Comparison of ENCODE assay signal across 24 cellular contexts in the genomic region with DNA sequence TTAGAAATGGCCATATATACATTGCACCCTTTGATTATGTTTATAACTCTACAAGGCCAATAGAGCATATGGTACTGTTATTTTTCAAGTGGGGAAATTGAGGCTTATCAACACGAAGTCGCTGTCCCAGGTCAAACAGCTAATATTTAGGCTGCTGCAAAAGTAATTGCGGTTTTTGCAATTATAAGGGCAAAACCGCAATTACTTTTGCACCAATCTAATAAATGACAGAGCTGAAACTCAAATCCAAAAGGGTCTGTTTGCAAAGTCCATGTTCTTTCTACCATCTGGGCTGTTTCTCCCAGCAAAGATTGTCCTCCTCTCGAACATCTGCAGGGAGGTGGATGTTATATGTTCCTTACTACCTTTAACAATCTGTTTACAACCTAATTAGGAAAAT.
DNase-seq lines count a peak whose midpoint lies in the region; ATAC-seq, FAIRE-seq and TF ChIP-seq lines count a peak whose summit lies in the region.
"Had no signal": no experiment of that assay in that cellular context is flagged by ENCODE, and none has a peak within 500 bp of the region (broad histone marks: within the 10 kb centered on the region; RNA-seq: fewer than 3 reads in every experiment).

No MANE protein-coding gene starts in this region.

- H3K27ac ChIP-seq in HepG2 (ENCODE audit: extremely low read length, insufficient read depth, low read length): no peak overlapping the region
- H3K27ac ChIP-seq in right lobe of liver: no peak overlapping the region
- H3K27ac ChIP-seq in OCI-LY1 (ENCODE audit: low read depth, low read length, poor library complexity, severe bottlenecking): peak overlapping the region; percentile 15
- H3K27ac ChIP-seq in keratinocyte (ENCODE audit: control insufficient read depth, insufficient read depth, low read length): no peak overlapping the region
- H3K27ac ChIP-seq: A549; BLaER1 treated with 17β-estradiol and CSF1 and Interleukin-3, amounts not matched to agents 10 nM and 100 nM had no signal

- no peaks in the 10 kb centered on the region for H3K9me1 ChIP-seq in keratinocyte (ENCODE audit: control insufficient read depth, extremely low read depth, insufficient read depth, low read length)

- H3K9me2 ChIP-seq in OCI-LY1 (ENCODE audit: low read depth, low read length): no peaks in the 10 kb centered on the region

- H3F3A ChIP-seq in OCI-LY1 (ENCODE audit: insufficient read depth, low read length): no peaks in the 10 kb centered on the region

- FAIRE-seq in HepG2 (lab: Jason Lieb, UNC): no peak
- peak; percentile 9 for FAIRE-seq in keratinocyte (lab: Jason Lieb, UNC)
- FAIRE-seq: A549, GM12891, GM18507 had no signal

- dilution Hi-C loops in keratinocyte (cut with MboI; ENCODE audit: extremely low pct_ligation_motif_present, low sequenced_read_pairs): no loop called here

- TF ChIP-seq CTCF in HepG2 (CRISPR knock-in tag; IDR thresholded peaks at IDR 0.05) (no peak), right lobe of liver (IDR thresholded peaks at IDR 0.05) (no peak), OCI-LY1 (IDR thresholded peaks at IDR 0.05; ENCODE audit: low read length) (no peak), keratinocyte (optimal IDR thresholded peaks at IDR 0.05 in 1 of 3, IDR thresholded peaks at IDR 0.05 in 1 of 3, conservative IDR thresholded peaks at IDR 0.05 in 1 of 3; ENCODE audit: extremely low read depth in 1 of 3, insufficient read depth in 2 of 3, low read length in 3 of 3) (no peak)

- no peak for TF ChIP-seq RAD21 in HepG2 (CRISPR knock-in tag; IDR thresholded peaks at IDR 0.05)

- H3K4me2 ChIP-seq in HepG2 (ENCODE audit: low read depth, low read length) (no peak overlapping the region), OCI-LY1 (ENCODE audit: low read length) (no peak overlapping the region), keratinocyte (ENCODE audit: control insufficient read depth, extremely low read depth, insufficient read depth, low read depth, low read length) (no peak overlapping the region)
- H3K4me2 ChIP-seq: A549; BLaER1 treated with 17β-estradiol and CSF1 and Interleukin-3, amounts not matched to agents 10 nM and 100 nM; GM23338 had no signal

- intact Hi-C loops in HepG2 (cut with micrococcal nuclease; ENCODE audit: unreplicated experiment): no loop called here
- intact Hi-C loops in right lobe of liver (cut with DNase I): no loop called here

- WGBS in HepG2 (ENCODE audit: low lambda C conversion rate): 7% methylated on average over 5 of the region's 5 CpGs
- 54% methylated on average over 5 of the region's 5 CpGs for WGBS in right lobe of liver (ENCODE audit: insufficient coverage, low coverage, low lambda C conversion rate, missing lambda C conversion rate)

- H3K79me2 ChIP-seq in HepG2 (ENCODE audit: insufficient read depth, low read length) (no peaks in the 10 kb centered on the region), OCI-LY1 (ENCODE audit: insufficient read depth, low read length) (no peaks in the 10 kb centered on the region), keratinocyte (ENCODE audit: control insufficient read depth, insufficient read depth, low read length) (no peaks in the 10 kb centered on the region)

- ATAC-seq in HepG2: no peak
- ATAC-seq in right lobe of liver: no peak
- no peak for ATAC-seq in HG03159 (IDR thresholded peaks at IDR 0.05; ENCODE audit: unreplicated experiment)
- ATAC-seq: A549, GM23338, HCT116 had no signal

- H3K27me3 ChIP-seq in HepG2 (ENCODE audit: control insufficient read depth in 1 of 2, insufficient read depth in 2 of 2, low read length in 2 of 2): peaks cover 0 to 4% of the 10 kb centered on the region in 2 experiments; a peak in 3 of 5 replicates
- no peaks in the 10 kb centered on the region for H3K27me3 ChIP-seq in right lobe of liver
- H3K27me3 ChIP-seq in OCI-LY1 (ENCODE audit: insufficient read depth, low read length): no peaks in the 10 kb centered on the region
- H3K27me3 ChIP-seq in keratinocyte (ENCODE audit: control insufficient read depth, extremely low read depth, insufficient read depth, low read length): no peaks in the 10 kb centered on the region
- H3K27me3 ChIP-seq: BE2C; BLaER1 treated with 17β-estradiol and CSF1 and Interleukin-3, amounts not matched to agents 10 nM and 100 nM had no signal

- no peaks in the 10 kb centered on the region for H3K36me3 ChIP-seq in HepG2 (replicated peaks in 1 of 2; ENCODE audit: control insufficient read depth in 1 of 2, insufficient read depth in 2 of 2, low read length in 2 of 2)
- H3K36me3 ChIP-seq in right lobe of liver: no peaks in the 10 kb centered on the region
- H3K36me3 ChIP-seq in OCI-LY1 (ENCODE audit: insufficient read depth, low read length): no peaks in the 10 kb centered on the region
- no peaks in the 10 kb centered on the region for H3K36me3 ChIP-seq in keratinocyte (ENCODE audit: control insufficient read depth in 2 of 2, extremely low read depth in 1 of 2, insufficient read depth in 2 of 2, low read length in 2 of 2)
- H3K36me3 ChIP-seq: BE2C; BLaER1 treated with 17β-estradiol and CSF1 and Interleukin-3, amounts not matched to agents 10 nM and 100 nM had no signal

- no TSS peak for BruUV-seq in HepG2 (replicated peaks; lab: Mats Ljungman, UMichigan)

- no peaks in the 10 kb centered on the region for H3K9me3 ChIP-seq in HepG2 (ENCODE audit: low read length)
- no peaks in the 10 kb centered on the region for H3K9me3 ChIP-seq in right lobe of liver
- H3K9me3 ChIP-seq in OCI-LY1 (ENCODE audit: low read length): no peaks in the 10 kb centered on the region
- H3K9me3 ChIP-seq in keratinocyte (ENCODE audit: control insufficient read depth, low read depth, low read length): no peaks in the 10 kb centered on the region
- H3K9me3 ChIP-seq: A549; BE2C; BLaER1 treated with 17β-estradiol and CSF1 and Interleukin-3, amounts not matched to agents 10 nM and 100 nM had no signal

- H3K4me1 ChIP-seq in HepG2 (ENCODE audit: insufficient read depth, low read length) (peaks cover 18% of the 10 kb centered on the region), right lobe of liver (no peaks in the 10 kb centered on the region), OCI-LY1 (ENCODE audit: insufficient read depth, low read length, severe bottlenecking) (peaks cover 53% of the 10 kb centered on the region), keratinocyte (ENCODE audit: control insufficient read depth, extremely low read depth, insufficient read depth, low read length) (no peaks in the 10 kb centered on the region)
- H3K4me1 ChIP-seq: A549 had no signal

- H3K4me3 ChIP-seq in HepG2 (replicated peaks in 1 of 3; ENCODE audit: insufficient read depth in 1 of 3, low read depth in 2 of 3, low read length in 3 of 3) (no peak overlapping the region), right lobe of liver (no peak overlapping the region), OCI-LY1 (ENCODE audit: low read depth, low read length, poor library complexity, severe bottlenecking) (no peak overlapping the region), keratinocyte (ENCODE audit: control insufficient read depth in 2 of 3, extremely low read depth in 1 of 3, insufficient read depth in 2 of 3, low read depth in 1 of 3, low read length in 3 of 3) (no peak overlapping the region)
- H3K4me3 ChIP-seq: A549; BLaER1 treated with 17β-estradiol and CSF1 and Interleukin-3, amounts not matched to agents 10 nM and 100 nM; GM23338 had no signal

- no peak overlapping the region for H3K9ac ChIP-seq in HepG2 (ENCODE audit: insufficient read depth, low read depth, low read length)
- no peak overlapping the region for H3K9ac ChIP-seq in OCI-LY1 (ENCODE audit: low read length)
- H3K9ac ChIP-seq in keratinocyte (ENCODE audit: control insufficient read depth, extremely low read depth, insufficient read depth, low read length): no peak overlapping the region
- H3K9ac ChIP-seq: BLaER1 treated with 17β-estradiol and CSF1 and Interleukin-3, amounts not matched to agents 10 nM and 100 nM had no signal

- TF ChIP-seq POLR2A in HepG2 (IDR thresholded peaks at IDR 0.05; ENCODE audit: insufficient read depth in 1 of 2, low read depth in 2 of 2, low read length in 2 of 2): no peak
- no peak for TF ChIP-seq POLR2A in right lobe of liver (IDR thresholded peaks at IDR 0.05)

- CTCF ChIA-PET in HepG2 (lab: Yijun Ruan, JAX; ENCODE audit: low intra/inter-chr PET ratio, low total read pairs): no interaction called here

- in situ Hi-C loops in HepG2 (cut with HindIII; ENCODE audit: extremely low pct_ligation_motif_present, low pct_unique_long_range_greater_than_20kb): no loop called here

- DNase-seq in HepG2 (ENCODE audit: low spot score): no peak
- no peak for DNase-seq in right lobe of liver
- no peak for DNase-seq in keratinocyte (ENCODE audit: low read depth, low spot score)
- no peak for DNase-seq in stimulated activated CD4-positive, alpha-beta T cell treated with anti-CD3 and anti-CD28 coated beads, Interleukin-12 subunit alpha, Interleukin-12 subunit beta, amount 100 ng/mL, for 4 hours
- DNase-seq in iPS-NIHi7 (ENCODE audit: extremely low spot score): no peak
- DNase-seq: 8988T; ACHN; AML-193; BE2C; CD4-positive, alpha-beta T cell; CD8-positive, alpha-beta memory T cell; DMS 273 treated with DMSO at 0.1 percent for 48 hours; DMS79; GF-D8; H9; HFFc6 had no signal

- H2AFZ ChIP-seq in HepG2 (ENCODE audit: low read length) (no peak overlapping the region), OCI-LY1 (ENCODE audit: low read length) (no peak overlapping the region), keratinocyte (ENCODE audit: control insufficient read depth, low read length) (no peak overlapping the region)
- H2AFZ ChIP-seq: GM23338 had no signal

- TF ChIP-seq EP300 in HepG2 (IDR thresholded peaks at IDR 0.05; ENCODE audit: low read depth in 2 of 2, low read length in 2 of 2): no peak
- no peak for TF ChIP-seq EP300 in HepG2 (CRISPR knock-in tag; IDR thresholded peaks at IDR 0.05; ENCODE audit: borderline replicate concordance)

- no peaks in the 10 kb centered on the region for H4K20me1 ChIP-seq in HepG2 (ENCODE audit: insufficient read depth, low read length)
- no peaks in the 10 kb centered on the region for H4K20me1 ChIP-seq in OCI-LY1 (ENCODE audit: insufficient read depth, low read length)
- no peaks in the 10 kb centered on the region for H4K20me1 ChIP-seq in keratinocyte (ENCODE audit: control insufficient read depth, extremely low read depth, insufficient read depth, low read length)
- H4K20me1 ChIP-seq: BLaER1 treated with 17β-estradiol and CSF1 and Interleukin-3, amounts not matched to agents 10 nM and 100 nM had no signal

- POLR2A ChIA-PET in HepG2 (lab: Yijun Ruan, JAX): no interaction called here
